In the genomic region with DNA sequence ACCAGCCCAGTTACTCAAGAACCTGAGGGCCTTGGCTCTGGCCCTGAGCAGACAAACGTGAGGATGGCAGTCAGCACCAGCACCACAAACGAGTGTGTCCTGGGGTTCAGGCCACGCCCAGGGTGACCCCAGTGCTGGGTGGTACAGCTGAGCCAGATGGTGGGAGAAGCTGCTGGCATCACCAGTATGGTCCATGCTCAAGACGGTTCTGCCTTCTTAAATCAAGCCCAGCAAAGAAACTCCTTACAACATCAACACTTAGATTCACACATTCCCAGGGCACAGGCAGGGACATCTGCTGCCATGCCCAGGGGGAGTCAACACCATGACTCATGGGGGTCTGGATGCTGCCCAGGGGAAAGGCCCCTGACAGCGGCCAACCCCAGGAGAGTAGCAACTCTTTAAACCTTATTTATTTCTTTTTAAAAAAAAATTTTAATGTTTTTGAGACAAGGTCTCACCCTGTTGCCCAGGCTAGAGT, we compare ENCODE assay signal across 1 cellular context.
TF ChIP-seq lines count a peak whose summit lies in the region.

No MANE protein-coding gene starts in this region.

TF ChIP-seq in IMR-90, 13 proteins besides CTCF, POLR2A, EP300 and RAD21 (continued from another document):
- no peak for TF ChIP-seq FOS (IDR thresholded peaks at IDR 0.05; ENCODE audit: low read depth, low read length)
